ENCODE assay signal across 8 cellular contexts in genomic region chr2:23925702-23926288, GRCh38. TPM values are rescaled to one million over a fixed set of nuclear protein-coding genes. Genes with fewer than 3 reads are reported as not detected.
DNase-seq lines count a peak whose midpoint lies in the region; FAIRE-seq and TF ChIP-seq lines count a peak whose summit lies in the region.

No MANE protein-coding gene starts in this region.

- DNase-seq in GM13976 (ENCODE audit: low spot score), result peak; percentile 71
- DNase-seq in HCEC 1CT, result peak; percentile 57
- peak; percentile 78 for DNase-seq in M059J (ENCODE audit: low read depth)
- peak; percentile 70 for DNase-seq in UCSD-AML1 (lab: John Stamatoyannopoulos, UW; ENCODE audit: unreplicated experiment)
- DNase-seq in central memory CD4-positive, alpha-beta T cell, result peak; percentile 74
- peak; percentile 69 for DNase-seq in kidney
- DNase-seq in stimulated activated CD4-positive, alpha-beta T cell treated with anti-CD3 and anti-CD28 coated beads, Interleukin-1b, Interleukin-23, amount 100 ng/mL, for 4 hours (ENCODE audit: low read depth in 2 of 2), result peak; percentile 23 to 38
- DNase-seq in NCI-H187 (lab: John Stamatoyannopoulos, UW), result no peak

- H3K27ac ChIP-seq in kidney (ENCODE audit: low read depth in 2 of 2, low read length in 2 of 2), result peak overlapping the region; percentile 94 to 95

- H3K9me3 ChIP-seq in kidney (ENCODE audit: control insufficient read depth in 1 of 2, low read length in 2 of 2), result no peaks in the 10 kb centered on the region

- intact Hi-C loops in kidney (cut with DNase I), result no loop called here

- no peak for FAIRE-seq in kidney (lab: Jason Lieb, UNC)

- TF ChIP-seq CTCF in GM13976 (IDR thresholded peaks at IDR 0.05; ENCODE audit: borderline replicate concordance, control extremely low read depth, extremely low read depth, insufficient read depth, missing control alignments) (no peak), kidney (IDR thresholded peaks at IDR 0.05; ENCODE audit: borderline replicate concordance, extremely low read depth, insufficient read depth) (no peak)

- H3K36me3 ChIP-seq in kidney (ENCODE audit: control insufficient read depth in 1 of 2, insufficient read depth in 2 of 2, low read length in 2 of 2), result no peaks in the 10 kb centered on the region

- peaks cover 6 to 10% of the 10 kb centered on the region in 2 donors for H3K4me1 ChIP-seq in kidney (ENCODE audit: control insufficient read depth in 1 of 2, insufficient read depth in 1 of 2, low read depth in 1 of 2, low read length in 2 of 2)

- peak overlapping the region; percentile 80 to 83 for H3K4me3 ChIP-seq in kidney (ENCODE audit: low read length in 2 of 2)

- peak overlapping the region; percentile 85 to 91 for H3K9ac ChIP-seq in kidney (ENCODE audit: low read length in 2 of 2)

- in situ Hi-C loops in GM13976 (cut with MboI; ENCODE audit: low sequenced_read_pairs, unreplicated experiment), result no loop called here

RNA-seq across cellular contexts. Expression of gene ATAD2B, which starts 1.1 kb away (rescaled TPM):
- total RNA-seq in M059J (2014; rRNA removed; shearing (Covaris generic)), result 2.9 and 3.8 TPM in 2 replicates
- total RNA-seq in kidney, result 28.7 TPM
- polyA plus RNA-seq in kidney (ENCODE audit: insufficient read depth, low read depth, low replicate concordance), result 2.3 TPM

RNA-seq across cellular contexts. Expression of gene UBXN2A, which starts 14.5 kb away (rescaled TPM):
- total RNA-seq in M059J (2014; rRNA removed; shearing (Covaris generic)), result 8.8 and 18.8 TPM in 2 replicates
- 11.9 TPM for total RNA-seq in kidney
- 7.9 TPM for polyA plus RNA-seq in kidney (ENCODE audit: insufficient read depth, low read depth, low replicate concordance)

Comparison
In these comparisons a context has a peak if more than half of its experiments do, and no peak if none do; other contexts are left out.
1. DNase-seq: peak in GM13976 (single experiment), HCEC 1CT (single experiment), M059J (single experiment), UCSD-AML1 (single experiment), central memory CD4-positive, alpha-beta T cell (single experiment), kidney (single experiment) and stimulated activated CD4-positive, alpha-beta T cell treated with anti-CD3 and anti-CD28 coated beads, Interleukin-1b, Interleukin-23, amount 100 ng/mL, for 4 hours (2 of 2); none in NCI-H187 (0 of 2).